In the genomic region with DNA sequence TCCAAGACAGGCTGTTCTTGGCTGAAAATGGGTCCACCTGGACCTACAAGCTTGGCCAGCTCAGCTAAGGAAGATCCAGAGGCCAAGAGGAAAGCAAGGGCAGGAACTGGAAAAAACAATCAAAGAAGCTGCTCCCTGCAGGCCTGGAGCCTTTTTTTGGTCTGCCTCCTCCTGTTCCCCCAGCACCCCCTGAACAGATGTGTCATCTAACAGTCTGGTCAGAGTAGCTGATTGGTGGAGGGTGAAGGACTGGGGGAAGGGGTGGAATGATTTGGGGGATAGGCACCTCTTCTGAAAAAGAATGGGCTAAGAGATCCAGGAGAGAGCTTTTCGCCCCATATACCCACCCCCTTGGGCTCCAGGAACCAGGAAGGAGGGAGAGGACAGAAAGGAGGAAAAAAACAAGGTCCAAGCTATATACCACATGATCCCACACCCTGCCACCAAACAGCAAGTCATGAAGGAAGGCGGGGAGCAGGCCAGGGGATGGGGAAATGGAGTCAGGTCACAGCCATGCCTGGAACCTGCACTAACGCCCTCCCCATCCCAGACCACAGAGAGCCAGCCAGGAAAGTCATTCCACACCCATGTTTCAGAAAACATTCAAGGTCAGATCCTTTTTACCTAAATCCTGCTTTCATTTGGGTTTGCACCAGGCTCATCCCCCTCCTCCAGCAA, we compare ENCODE assay signal across 2 cellular contexts.
TF ChIP-seq lines count a peak whose summit lies in the region.

No MANE protein-coding gene starts in this region.

TF ChIP-seq in SK-N-SH, 30 proteins besides CTCF, POLR2A, EP300 and RAD21 (continued from another document):
- TF ChIP-seq PBX3 (IDR thresholded peaks at IDR 0.05) (no peak), FOXM1 (IDR thresholded peaks at IDR 0.05; ENCODE audit: low read depth) (no peak), GATA2 (CRISPR knock-in tag; IDR thresholded peaks at IDR 0.05) (no peak), NFIC (IDR thresholded peaks at IDR 0.05; ENCODE audit: borderline replicate concordance) (no peak)

TF ChIP-seq in SK-N-SH treated with all-trans-retinoic acid at 6 μM for 48 hours, 23 proteins besides CTCF, POLR2A, EP300 and RAD21 (continued from another document):
- TF ChIP-seq, protein P1, sequence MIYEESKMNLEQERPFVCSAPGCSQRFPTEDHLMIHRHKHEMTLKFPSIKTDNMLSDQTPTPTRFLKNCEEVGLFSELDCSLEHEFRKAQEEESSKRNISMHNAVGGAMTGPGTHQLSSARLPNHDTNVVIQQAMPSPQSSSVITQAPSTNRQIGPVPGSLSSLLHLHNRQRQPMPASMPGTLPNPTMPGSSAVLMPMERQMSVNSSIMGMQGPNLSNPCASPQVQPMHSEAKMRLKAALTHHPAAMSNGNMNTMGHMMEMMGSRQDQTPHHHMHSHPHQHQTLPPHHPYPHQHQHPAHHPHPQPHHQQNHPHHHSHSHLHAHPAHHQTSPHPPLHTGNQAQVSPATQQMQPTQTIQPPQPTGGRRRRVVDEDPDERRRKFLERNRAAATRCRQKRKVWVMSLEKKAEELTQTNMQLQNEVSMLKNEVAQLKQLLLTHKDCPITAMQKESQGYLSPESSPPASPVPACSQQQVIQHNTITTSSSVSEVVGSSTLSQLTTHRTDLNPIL (CRISPR knock-in tag; IDR thresholded peaks at IDR 0.05; ENCODE audit: low read depth) = no peak
- TF ChIP-seq RARB (CRISPR knock-in tag; IDR thresholded peaks at IDR 0.05) (no peak), ZNF565 (CRISPR knock-in tag; conservative IDR thresholded peaks at IDR 0.05; ENCODE audit: low read depth) (no peak)
